In the genomic region with DNA sequence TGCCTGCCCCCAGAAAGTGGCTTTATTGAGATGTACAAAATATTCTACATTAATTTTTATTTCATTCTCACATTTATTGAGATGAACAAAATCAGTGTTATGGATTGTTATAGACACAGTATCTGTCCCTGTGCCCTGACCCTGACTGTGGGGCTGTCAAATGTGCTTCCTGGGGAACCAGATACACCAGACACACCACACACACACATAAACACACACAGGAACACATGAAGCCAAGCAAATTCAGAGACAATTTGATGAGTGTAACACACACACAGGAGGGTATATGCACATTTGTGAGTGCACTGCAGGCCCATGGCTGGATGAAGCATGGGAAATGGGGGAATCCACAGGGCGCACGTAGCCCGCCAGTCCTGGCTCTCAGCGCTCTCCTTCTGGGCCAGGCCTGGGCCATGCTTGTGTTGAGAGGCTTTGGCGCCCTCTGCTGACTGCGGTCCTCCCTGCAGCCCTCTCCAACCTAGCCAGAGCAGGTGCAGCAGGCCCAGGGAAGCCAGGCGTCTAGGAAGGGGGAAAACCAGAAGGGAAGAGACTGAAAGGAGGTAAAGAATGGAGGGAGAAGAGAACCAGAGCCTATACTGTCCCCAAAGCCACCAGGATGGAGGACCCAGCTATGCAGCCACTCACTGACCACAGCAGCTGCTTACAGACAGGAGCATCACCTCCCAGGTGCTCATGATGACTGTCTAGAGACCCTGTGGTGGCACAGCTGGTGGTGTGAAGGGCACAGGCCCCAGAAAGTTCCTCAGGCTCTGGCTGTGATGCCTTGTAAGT, we compare ENCODE assay signal across 9 cellular contexts. TPM values are rescaled to one million over a fixed set of nuclear protein-coding genes. Genes with fewer than 3 reads are reported as not detected.
DNase-seq lines count a peak whose midpoint lies in the region; ATAC-seq lines count a peak whose summit lies in the region.
"Had no signal": no experiment of that assay in that cellular context is flagged by ENCODE, and none has a peak within 500 bp of the region (broad histone marks: within the 10 kb centered on the region; RNA-seq: fewer than 3 reads in every experiment).

No MANE protein-coding gene starts in this region.

- intact Hi-C loops in left colon (cut with DNase I, micrococcal nuclease), result no loop called here

- H3K27ac ChIP-seq in caudate nucleus (ENCODE audit: low read depth, low read length), result no peak overlapping the region

- in situ Hi-C loops in Caki2 (cut with HindIII; ENCODE audit: low pct_unique_long_range_greater_than_20kb, low sequenced_read_pairs), result no loop called here

- DNase-seq in Caki2 (ENCODE audit: low read depth) (peak; percentile 41), H4 (ENCODE audit: low spot score) (peak; percentile 48), NCI-H2196 (lab: John Stamatoyannopoulos, UW; ENCODE audit: unreplicated experiment) (peak; percentile 60), caudate nucleus (lab: John Stamatoyannopoulos, UW) (peak in 57 of 61 donors; percentile 6 to 83 (median 47)), left colon (peak; percentile 51 to 86)
- DNase-seq in stimulated activated CD4-positive, alpha-beta T cell treated with anti-CD3 and anti-CD28 coated beads, Interleukin-4, amount 100 ng/mL, for 1 hour, result peak; percentile 77

- peak; percentile 89 to 97 for ATAC-seq in activated CD4-positive, CD25-positive, alpha-beta regulatory T cell treated with anti-CD3 and anti-CD28 coated beads, Interleukin-2, amount 50 U/mL, for 24 hours
- peak; percentile 93 for ATAC-seq in left colon
- ATAC-seq in GM18907 (IDR thresholded peaks at IDR 0.05; ENCODE audit: unreplicated experiment), result no peak

RNA-seq across cellular contexts. Expression of gene LOXL1, which starts 18.0 kb away (rescaled TPM):
- total RNA-seq in Caki2 (2014; rRNA removed; shearing (Covaris generic); ENCODE audit: low replicate concordance), result 22.7 and 27.1 TPM in 2 replicates
- total RNA-seq in H4 (2014; rRNA removed; shearing (Covaris generic)), result 53.2 and 104 TPM in 2 replicates
- 1 to 10 TPM; 2.0 to 2.5 TPM for total RNA-seq in left colon

RNA-seq across cellular contexts. Expression of gene TBC1D21, which starts 34.9 kb away (rescaled TPM):
- total RNA-seq in Caki2 (2014; rRNA removed; shearing (Covaris generic); ENCODE audit: low replicate concordance), result not detected in 2 replicates
- total RNA-seq in H4 (2014; rRNA removed; shearing (Covaris generic)), result not detected in 2 replicates
- total RNA-seq in left colon, result not detected
- total RNA-seq: T-helper 1 cell treated with Interleukin-12 subunit alpha and Interleukin-12 subunit beta and Interleukin-4 antibody, amounts not matched to agents 30 ng/mL and 1 ng/mL, for 36 hours had no signal
